Comparison of ENCODE assay signal across 8 cellular contexts in genomic region chr9:96020822-96021615, GRCh38.
A peak's percentile ranks its signal among the peaks of the same experiment; 100 is the strongest.
DNase-seq lines count a peak whose midpoint lies in the region; ATAC-seq and TF ChIP-seq lines count a peak whose summit lies in the region.

No MANE protein-coding gene starts in this region.

- H3K4me3 ChIP-seq in SK-N-MC = peak overlapping the region; percentile 79
- peak overlapping the region; percentile 45 for H3K4me3 ChIP-seq in astrocyte of the spinal cord (ENCODE audit: low read depth, low read length)
- peak overlapping the region; percentile 39 to 69 (median 49) for H3K4me3 ChIP-seq in spleen

- intact Hi-C loops in spleen (cut with DNase I; ENCODE audit: low total_unique reads) = no loop called here

- H3K9me3 ChIP-seq in SK-N-MC (ENCODE audit: low read depth, low read length) = no peaks in the 10 kb centered on the region
- H3K9me3 ChIP-seq in spleen = no peaks in the 10 kb centered on the region

- TF ChIP-seq CTCF in GM10266 (IDR thresholded peaks at IDR 0.05; ENCODE audit: control insufficient read depth, insufficient read depth, low read depth, missing control alignments) (no peak), astrocyte of the spinal cord (IDR thresholded peaks at IDR 0.05; ENCODE audit: low read depth, low read length) (no peak), spleen (IDR thresholded peaks at IDR 0.05 in 8 of 11, conservative IDR thresholded peaks at IDR 0.05 in 3 of 11) (no peak)

- H3K27me3 ChIP-seq in spleen (replicated peaks in 1 of 7) = peaks cover 0 to 64% (median 30%) of the 10 kb centered on the region in 7 donors

- no peak for TF ChIP-seq POLR2A in spleen (IDR thresholded peaks at IDR 0.05)

- ATAC-seq in GM19328 (IDR thresholded peaks at IDR 0.05; ENCODE audit: unreplicated experiment) = no peak
- ATAC-seq in GM19351 (IDR thresholded peaks at IDR 0.05; ENCODE audit: unreplicated experiment) = no peak

- H3K9ac ChIP-seq in SK-N-MC (ENCODE audit: insufficient read length) = peak overlapping the region; percentile 67

- peaks cover 22 to 57% (median 32%) of the 10 kb centered on the region in 6 donors for H3K4me1 ChIP-seq in spleen

- in situ Hi-C loops in astrocyte of the spinal cord (cut with HindIII; ENCODE audit: low sequenced_read_pairs) = no loop called here

- WGBS in spleen, 5 donors = 0 to 1% (median 1%) methylated on average over 35 to 80 of the region's 80 CpGs

- H3K27ac ChIP-seq in SK-N-MC (no peak overlapping the region), spleen (peak overlapping the region in 7 of 8 donors; percentile 54 to 85 (median 75))

- H3K36me3 ChIP-seq in SK-N-MC (ENCODE audit: insufficient read depth, low read length) (no peaks in the 10 kb centered on the region), spleen (peaks cover 0 to 18% (median 3%) of the 10 kb centered on the region in 6 donors)

- DNase-seq in GM10266 (ENCODE audit: extremely low spot score) = peak; percentile 63
- no peak for DNase-seq in SK-N-MC (ENCODE audit: low read depth, low spot score)
- peak; percentile 14 for DNase-seq in astrocyte of the spinal cord (ENCODE audit: low read depth, low spot score)
- peak; percentile 56 for DNase-seq in iPS-NIHi7 (ENCODE audit: extremely low spot score)
- peak; percentile 86 for DNase-seq in spleen
- no peak for DNase-seq in cerebellar cortex (ENCODE audit: low spot score)

Comparison
In these comparisons a context has a peak if more than half of its experiments do, and no peak if none do; other contexts are left out.
1. DNase-seq: peak in GM10266 (single experiment), astrocyte of the spinal cord (single experiment), iPS-NIHi7 (single experiment) and spleen (single experiment); none in SK-N-MC (single experiment) and cerebellar cortex (single experiment).
2. Peak in every context shown above with its lines, with median percentiles within 50 percentile points of each other: H3K4me3 ChIP-seq.